In the genomic region with DNA sequence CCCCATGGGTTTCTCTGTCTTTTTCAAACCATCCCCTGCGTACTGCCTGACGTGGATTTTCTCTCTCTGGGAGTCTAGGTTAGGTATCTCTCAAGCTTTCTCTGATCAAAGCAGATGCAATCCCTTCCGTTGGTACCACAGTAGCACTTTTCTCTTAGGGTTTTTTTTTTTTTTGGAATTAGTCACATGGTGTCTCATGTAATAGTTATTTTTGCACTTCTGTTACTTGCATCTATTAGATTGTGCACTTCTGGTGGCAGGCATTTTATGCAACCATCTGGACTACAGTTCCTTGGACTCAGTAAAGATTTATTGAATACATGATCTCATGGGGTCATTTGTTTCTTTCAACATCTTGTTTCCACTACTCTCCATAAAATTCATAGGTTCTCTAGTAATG, we compare ENCODE assay signal across 14 cellular contexts.
A peak's percentile ranks its signal among the peaks of the same experiment; 100 is the strongest.
DNase-seq lines count a peak whose midpoint lies in the region; ATAC-seq and TF ChIP-seq lines count a peak whose summit lies in the region.
"Had no signal": no experiment of that assay in that cellular context is flagged by ENCODE, and none has a peak within 500 bp of the region (broad histone marks: within the 10 kb centered on the region; RNA-seq: fewer than 3 reads in every experiment).

No MANE protein-coding gene starts in this region.

- no peak overlapping the region for H2AK5ac ChIP-seq in mesenchymal stem cell (ENCODE audit: low read length, severe bottlenecking)

- BruUV-seq in A673 (replicated peaks; lab: Mats Ljungman, UMichigan) = no TSS peak

- H2AFZ ChIP-seq in mesenchymal stem cell (ENCODE audit: low read depth, low read length) = no peak overlapping the region

- peaks cover 22% of the 10 kb centered on the region for H3K79me1 ChIP-seq in mesenchymal stem cell (replicated peaks; ENCODE audit: low read length, poor library complexity, severe bottlenecking)

- H3K18ac ChIP-seq in mesenchymal stem cell (ENCODE audit: low read depth in 1 of 2, low read length in 2 of 2) = no peak overlapping the region

- H3K36me3 ChIP-seq in mesenchymal stem cell (ENCODE audit: control insufficient read depth in 1 of 2, insufficient read depth in 2 of 2, low read depth in 1 of 2, low read length in 2 of 2) (no peaks in the 10 kb centered on the region), A673 (ENCODE audit: insufficient read depth, low read length, poor library complexity, severe bottlenecking) (no peaks in the 10 kb centered on the region), SJCRH30 (no peaks in the 10 kb centered on the region)
- H3K36me3 ChIP-seq: HAP-1 had no signal

- intact Hi-C loops in A673 (cut with micrococcal nuclease; ENCODE audit: unreplicated experiment) (no loop called here), left colon (cut with DNase I, micrococcal nuclease) (no loop called here)

- H3K4me2 ChIP-seq in mesenchymal stem cell (ENCODE audit: low read length, poor library complexity, severe bottlenecking) = no peak overlapping the region
- H3K4me2 ChIP-seq: A549 had no signal

- no peak overlapping the region for H3K27ac Mint-ChIP-seq in activated naive CD8-positive, alpha-beta T cell treated with anti-CD3 and anti-CD28 coated beads, Interleukin-2, amount 50 U/mL, for 24 hours
- H3K27ac Mint-ChIP-seq: CD8-positive, alpha-beta T cell had no signal

- POLR2A ChIA-PET in A673 (lab: Charles Lee; ENCODE audit: low non-redundant PET) = no interaction called here

- DNase-seq in AG20443 (ENCODE audit: low spot score) (peak; percentile 20), HCEC 1CT (peak; percentile 76), astrocyte of the hippocampus (ENCODE audit: low read depth, low spot score) (peak; percentile 18), mesenchymal stem cell (peak; percentile 71), A673 (ENCODE audit: low spot score) (no peak), left colon (no peak), SJCRH30 (no peak)
- DNase-seq in activated naive CD8-positive, alpha-beta T cell treated with anti-CD3 and anti-CD28 coated beads, Interleukin-2, amount 50 U/mL, for 24 hours = no peak
- DNase-seq: CD8-positive, alpha-beta T cell; NCI-H1436 treated with DMSO at 0.1 percent for 48 hours; NCI-H2227 treated with DMSO at 0.1 percent for 48 hours; SHP77 treated with DMSO at 0.1 percent for 48 hours had no signal

- H3K27ac ChIP-seq in mesenchymal stem cell (ENCODE audit: low read length, poor library complexity, severe bottlenecking) (no peak overlapping the region), A673 (ENCODE audit: low read depth, low read length, poor library complexity, severe bottlenecking) (no peak overlapping the region), SJCRH30 (no peak overlapping the region)
- H3K27ac ChIP-seq: A549 had no signal

- H3K27me3 Mint-ChIP-seq in activated naive CD8-positive, alpha-beta T cell treated with anti-CD3 and anti-CD28 coated beads, Interleukin-2, amount 50 U/mL, for 24 hours = no peaks in the 10 kb centered on the region

- H3K9me3 Mint-ChIP-seq in activated naive CD8-positive, alpha-beta T cell treated with anti-CD3 and anti-CD28 coated beads, Interleukin-2, amount 50 U/mL, for 24 hours = no peaks in the 10 kb centered on the region
- H3K9me3 Mint-ChIP-seq: CD8-positive, alpha-beta T cell had no signal

- no peak overlapping the region for H3K4me3 Mint-ChIP-seq in activated naive CD8-positive, alpha-beta T cell treated with anti-CD3 and anti-CD28 coated beads, Interleukin-2, amount 50 U/mL, for 24 hours
- H3K4me3 Mint-ChIP-seq: CD8-positive, alpha-beta T cell had no signal

- H3K4me3 ChIP-seq in mesenchymal stem cell (ENCODE audit: insufficient read depth in 1 of 2, low read depth in 1 of 2, low read length in 2 of 2) (no peak overlapping the region), A673 (ENCODE audit: low read depth, low read length, poor library complexity, severe bottlenecking) (no peak overlapping the region), SJCRH30 (no peak overlapping the region)
- H3K4me3 ChIP-seq: A549, HAP-1 had no signal

- H3K27me3 ChIP-seq in mesenchymal stem cell (ENCODE audit: control insufficient read depth in 1 of 2, insufficient read depth in 1 of 2, low read length in 2 of 2) = no peaks in the 10 kb centered on the region
- H3K27me3 ChIP-seq in A673 (replicated peaks; ENCODE audit: insufficient read depth, low read depth, low read length, poor library complexity) = no peaks in the 10 kb centered on the region
- no peaks in the 10 kb centered on the region for H3K27me3 ChIP-seq in SJCRH30

- peaks cover 1% of the 10 kb centered on the region for H3K4me1 ChIP-seq in mesenchymal stem cell (ENCODE audit: control insufficient read depth, insufficient read depth, low read depth, low read length)
- peaks cover 14% of the 10 kb centered on the region for H3K4me1 ChIP-seq in A673 (ENCODE audit: insufficient read depth, low read length, poor library complexity, severe bottlenecking)
- H3K4me1 ChIP-seq in SJCRH30 = no peaks in the 10 kb centered on the region
- H3K4me1 ChIP-seq: A549, HAP-1 had no signal

- no peak overlapping the region for H2BK5ac ChIP-seq in mesenchymal stem cell (ENCODE audit: low read depth, low read length, poor library complexity, severe bottlenecking)

- WGBS in mesenchymal stem cell = 57% methylated on average over 2 of the region's 3 CpGs

- no peak overlapping the region for H3K23ac ChIP-seq in mesenchymal stem cell (ENCODE audit: low read length in 2 of 2)

- no peak overlapping the region for H2BK12ac ChIP-seq in mesenchymal stem cell (ENCODE audit: low read length in 2 of 2)

- TF ChIP-seq CTCF in A673 (conservative IDR thresholded peaks at IDR 0.05; ENCODE audit: low read depth, low read length) = no peak

- no peaks in the 10 kb centered on the region for H3K36me3 Mint-ChIP-seq in activated naive CD8-positive, alpha-beta T cell treated with anti-CD3 and anti-CD28 coated beads, Interleukin-2, amount 50 U/mL, for 24 hours (ENCODE audit: low read depth)
- H3K36me3 Mint-ChIP-seq: CD8-positive, alpha-beta T cell had no signal

- CTCF ChIA-PET in A673 (lab: Charles Lee) = no interaction called here

- no peak overlapping the region for H3K14ac ChIP-seq in mesenchymal stem cell (ENCODE audit: low read length in 2 of 2)

- H2BK120ac ChIP-seq in mesenchymal stem cell (ENCODE audit: low read depth, low read length) = no peak overlapping the region

- no peak overlapping the region for H3K9ac ChIP-seq in mesenchymal stem cell (ENCODE audit: low read length)

- no peak overlapping the region for H4K91ac ChIP-seq in mesenchymal stem cell (ENCODE audit: low read length)

- H4K8ac ChIP-seq in mesenchymal stem cell (ENCODE audit: low read length) = no peak overlapping the region

- H3K9me3 ChIP-seq in mesenchymal stem cell (ENCODE audit: control insufficient read depth, low read length) (no peaks in the 10 kb centered on the region), A673 (ENCODE audit: low read depth, low read length, poor library complexity, severe bottlenecking) (no peaks in the 10 kb centered on the region), SJCRH30 (replicated peaks) (no peaks in the 10 kb centered on the region)
- H3K9me3 ChIP-seq: A549, HAP-1 had no signal

- no peak for ATAC-seq in left colon
- ATAC-seq in activated naive CD8-positive, alpha-beta T cell treated with anti-CD3 and anti-CD28 coated beads, Interleukin-2, amount 50 U/mL, for 24 hours = no peak
- ATAC-seq: A549; CD8-positive, alpha-beta T cell had no signal

- no peaks in the 10 kb centered on the region for H3K4me1 Mint-ChIP-seq in activated naive CD8-positive, alpha-beta T cell treated with anti-CD3 and anti-CD28 coated beads, Interleukin-2, amount 50 U/mL, for 24 hours

- no peak overlapping the region for H3K4ac ChIP-seq in mesenchymal stem cell (ENCODE audit: low read depth in 1 of 2, low read length in 2 of 2)

- H2BK15ac ChIP-seq in mesenchymal stem cell (ENCODE audit: low read depth, poor library complexity, severe bottlenecking) = no peak overlapping the region

Comparison
In these comparisons a context has a peak if more than half of its experiments do, and no peak if none do; other contexts are left out.
1. DNase-seq: peak in AG20443 (single experiment), HCEC 1CT (single experiment), astrocyte of the hippocampus (single experiment) and mesenchymal stem cell (single experiment); none in A673 (single experiment), left colon (0 of 2), activated naive CD8-positive, alpha-beta T cell treated with anti-CD3 and anti-CD28 coated beads, Interleukin-2, amount 50 U/mL, for 24 hours (single experiment) and SJCRH30 (0 of 2).